12 cellular contexts compared by ENCODE assay signal in the genomic region with DNA sequence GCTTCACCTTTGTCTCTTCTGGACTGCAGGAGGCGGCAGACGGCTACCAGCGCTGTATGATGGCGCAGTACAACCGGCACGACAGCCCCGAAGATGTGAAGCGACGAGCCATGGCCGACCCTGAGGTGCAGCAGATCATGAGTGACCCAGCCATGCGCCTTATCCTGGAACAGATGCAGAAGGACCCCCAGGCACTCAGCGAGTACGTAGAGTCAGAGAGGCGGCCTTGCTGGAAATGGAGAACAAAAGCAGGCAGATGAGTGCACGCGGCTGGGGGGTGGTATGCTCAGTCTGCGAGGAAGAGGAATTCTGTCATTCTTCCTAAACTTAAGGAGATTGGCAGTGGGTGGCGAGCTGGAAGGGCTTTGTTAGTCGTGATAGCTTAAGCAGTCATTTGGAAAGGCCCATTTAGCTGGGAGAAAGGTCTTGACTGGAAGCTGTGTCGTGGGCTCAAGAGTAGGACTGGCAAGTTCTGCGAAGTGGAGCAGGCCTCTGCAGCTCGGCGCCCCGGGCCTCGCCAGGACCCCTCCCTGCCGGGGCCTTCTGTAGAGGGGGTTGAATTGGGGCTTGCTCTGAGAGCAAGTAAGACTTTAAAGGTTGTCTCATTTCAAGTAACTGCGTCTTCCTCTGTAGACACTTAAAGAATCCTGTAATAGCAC. TPM values are rescaled to one million over a fixed set of nuclear protein-coding genes. Genes with fewer than 3 reads are reported as not detected.
DNase-seq lines count a peak whose midpoint lies in the region; ATAC-seq and TF ChIP-seq lines count a peak whose summit lies in the region.
"Had no signal": no experiment of that assay in that cellular context is flagged by ENCODE, and none has a peak within 500 bp of the region (broad histone marks: within the 10 kb centered on the region; RNA-seq: fewer than 3 reads in every experiment).

No MANE protein-coding gene starts in this region.

- H3K4me1 Mint-ChIP-seq in stimulated activated naive CD8-positive, alpha-beta T cell treated with anti-CD3 and anti-CD28 coated beads, Interleukin-15, amount 100 ng/mL, for 72 hours: peaks cover 59% of the 10 kb centered on the region
- H3K4me1 Mint-ChIP-seq in activated CD8-positive, alpha-beta T cell treated with anti-CD3 and anti-CD28 coated beads for 36 hours (ENCODE audit: low read depth): peaks cover 35% of the 10 kb centered on the region
- peaks cover 23% of the 10 kb centered on the region for H3K4me1 Mint-ChIP-seq in memory B cell
- peaks cover 32% of the 10 kb centered on the region for H3K4me1 Mint-ChIP-seq in activated T-cell treated with anti-CD3 and anti-CD28 coated beads, Interleukin-2, amount 50 U/mL, for 4 hours (ENCODE audit: low read depth)

- H3K27me3 Mint-ChIP-seq in stimulated activated naive CD8-positive, alpha-beta T cell treated with anti-CD3 and anti-CD28 coated beads, Interleukin-15, amount 100 ng/mL, for 72 hours: no peaks in the 10 kb centered on the region
- no peaks in the 10 kb centered on the region for H3K27me3 Mint-ChIP-seq in activated CD8-positive, alpha-beta T cell treated with anti-CD3 and anti-CD28 coated beads for 36 hours
- no peaks in the 10 kb centered on the region for H3K27me3 Mint-ChIP-seq in memory B cell
- H3K27me3 Mint-ChIP-seq in activated T-cell treated with anti-CD3 and anti-CD28 coated beads, Interleukin-2, amount 50 U/mL, for 4 hours (ENCODE audit: low read depth): no peaks in the 10 kb centered on the region
- H3K27me3 Mint-ChIP-seq: progenitor cell of endocrine pancreas had no signal

- peak overlapping the region; percentile 19 to 85 for H3K27ac Mint-ChIP-seq in stimulated activated naive CD8-positive, alpha-beta T cell treated with anti-CD3 and anti-CD28 coated beads, Interleukin-15, amount 100 ng/mL, for 72 hours
- H3K27ac Mint-ChIP-seq in activated CD8-positive, alpha-beta T cell treated with anti-CD3 and anti-CD28 coated beads for 36 hours: peak overlapping the region; percentile 49
- H3K27ac Mint-ChIP-seq in memory B cell: peak overlapping the region; percentile 70
- H3K27ac Mint-ChIP-seq: progenitor cell of endocrine pancreas had no signal

- ATAC-seq in stimulated activated naive CD8-positive, alpha-beta T cell treated with anti-CD3 and anti-CD28 coated beads, Interleukin-15, amount 100 ng/mL, for 72 hours: no peak
- ATAC-seq in stimulated activated naive CD8-positive, alpha-beta T cell treated with anti-CD3 and anti-CD28 coated beads, Interleukin-15, Interleukin-2, amounts not matched to agents 100 U/mL and 50 U/mL, for 24 hours: no peak
- ATAC-seq in activated CD8-positive, alpha-beta T cell treated with anti-CD3 and anti-CD28 coated beads for 36 hours: no peak
- no peak for ATAC-seq in memory B cell (ENCODE audit: low read depth)
- ATAC-seq in activated T-cell treated with anti-CD3 and anti-CD28 coated beads, Interleukin-2, amount 50 U/mL, for 4 hours: no peak

- TF ChIP-seq CTCF in activated CD8-positive, alpha-beta T cell treated with anti-CD3 and anti-CD28 coated beads for 36 hours (IDR thresholded peaks at IDR 0.05): no peak

- no peak overlapping the region for H3K4me3 Mint-ChIP-seq in stimulated activated naive CD8-positive, alpha-beta T cell treated with anti-CD3 and anti-CD28 coated beads, Interleukin-15, amount 100 ng/mL, for 72 hours
- H3K4me3 Mint-ChIP-seq in activated CD8-positive, alpha-beta T cell treated with anti-CD3 and anti-CD28 coated beads for 36 hours: no peak overlapping the region
- no peak overlapping the region for H3K4me3 Mint-ChIP-seq in memory B cell
- no peak overlapping the region for H3K4me3 Mint-ChIP-seq in activated T-cell treated with anti-CD3 and anti-CD28 coated beads, Interleukin-2, amount 50 U/mL, for 4 hours

- no peaks in the 10 kb centered on the region for H3K9me3 Mint-ChIP-seq in stimulated activated naive CD8-positive, alpha-beta T cell treated with anti-CD3 and anti-CD28 coated beads, Interleukin-15, amount 100 ng/mL, for 72 hours
- no peaks in the 10 kb centered on the region for H3K9me3 Mint-ChIP-seq in activated CD8-positive, alpha-beta T cell treated with anti-CD3 and anti-CD28 coated beads for 36 hours
- H3K9me3 Mint-ChIP-seq in memory B cell: no peaks in the 10 kb centered on the region
- H3K9me3 Mint-ChIP-seq in activated T-cell treated with anti-CD3 and anti-CD28 coated beads, Interleukin-2, amount 50 U/mL, for 4 hours: no peaks in the 10 kb centered on the region

- POLR2A ChIA-PET in activated CD8-positive, alpha-beta T cell treated with anti-CD3 and anti-CD28 coated beads for 36 hours (lab: Charles Lee): interaction anchor here (0.7 to 9.7 kb wide), 7 partner anchors 14 to 99 kb away, joined by 3 to 206 read pairs (median 55); a partner anchor contains a TSS

- no peak for DNase-seq in stimulated activated naive CD8-positive, alpha-beta T cell treated with anti-CD3 and anti-CD28 coated beads, Interleukin-15, amount 100 ng/mL, for 72 hours
- DNase-seq in stimulated activated naive CD8-positive, alpha-beta T cell treated with anti-CD3 and anti-CD28 coated beads, Interleukin-15, Interleukin-2, amounts not matched to agents 100 U/mL and 50 U/mL, for 24 hours: no peak
- no peak for DNase-seq in activated CD8-positive, alpha-beta T cell treated with anti-CD3 and anti-CD28 coated beads for 36 hours
- DNase-seq in memory B cell (ENCODE audit: low spot score in 2 of 2) (no peak), LoVo (ENCODE audit: low spot score) (no peak), CD1c-positive myeloid dendritic cell (ENCODE audit: extremely low spot score) (no peak)
- no peak for DNase-seq in activated T-cell treated with anti-CD3 and anti-CD28 coated beads, Interleukin-2, amount 50 U/mL, for 4 hours
- DNase-seq: Caco-2, mammary epithelial cell, NCI-H774, SIG-M5 had no signal

- peaks cover 75% of the 10 kb centered on the region for H3K36me3 Mint-ChIP-seq in activated CD8-positive, alpha-beta T cell treated with anti-CD3 and anti-CD28 coated beads for 36 hours (ENCODE audit: low read depth)
- H3K36me3 Mint-ChIP-seq in memory B cell: peaks cover 22% of the 10 kb centered on the region
- peaks cover 35% of the 10 kb centered on the region for H3K36me3 Mint-ChIP-seq in activated T-cell treated with anti-CD3 and anti-CD28 coated beads, Interleukin-2, amount 50 U/mL, for 4 hours (ENCODE audit: insufficient read depth)

- CTCF ChIA-PET in activated CD8-positive, alpha-beta T cell treated with anti-CD3 and anti-CD28 coated beads for 36 hours (lab: Charles Lee): interaction anchor here (1.4 to 7.5 kb wide), 15 partner anchors 8 to 151 kb away, joined by 5 to 111 read pairs (median 11); a partner anchor contains a TSS

- intact Hi-C loops in activated CD8-positive, alpha-beta T cell treated with anti-CD3 and anti-CD28 coated beads for 36 hours (cut with micrococcal nuclease): loop anchor here (5.0 kb wide), 1 partner anchor 99 kb away; a partner anchor contains a TSS

RNA-seq across cellular contexts. Expression of a gene that starts 3.0 kb away (rescaled TPM):
- 100 to 1,000 TPM; 210 to 214 TPM for total RNA-seq in activated CD8-positive, alpha-beta T cell treated with anti-CD3 and anti-CD28 coated beads for 36 hours
- 100 to 1,000 TPM; 368 to 444 (median 399) TPM for total RNA-seq in activated T-cell treated with anti-CD3 and anti-CD28 coated beads, Interleukin-2, amount 50 U/mL, for 4 hours

RNA-seq across cellular contexts. Expression of a gene that starts 17.6 kb away (rescaled TPM):
- 100 to 1,000 TPM; 396 to 416 TPM for total RNA-seq in activated CD8-positive, alpha-beta T cell treated with anti-CD3 and anti-CD28 coated beads for 36 hours
- total RNA-seq in activated T-cell treated with anti-CD3 and anti-CD28 coated beads, Interleukin-2, amount 50 U/mL, for 4 hours: 100 to 1,000 TPM; 439 to 477 (median 457) TPM

RNA-seq across cellular contexts. Expression of a gene that starts 22.4 kb away (rescaled TPM):
- 10 to 100 TPM; 33.7 to 41.5 TPM for total RNA-seq in activated CD8-positive, alpha-beta T cell treated with anti-CD3 and anti-CD28 coated beads for 36 hours
- 10 to 100 TPM; 24.3 to 31.0 (median 28.6) TPM for total RNA-seq in activated T-cell treated with anti-CD3 and anti-CD28 coated beads, Interleukin-2, amount 50 U/mL, for 4 hours

RNA-seq across cellular contexts. Expression of a gene that starts 22.5 kb away (rescaled TPM):
- 10 to 100 TPM; 66.0 to 69.2 TPM for total RNA-seq in activated CD8-positive, alpha-beta T cell treated with anti-CD3 and anti-CD28 coated beads for 36 hours
- 10 to 100 TPM; 82.4 to 88.3 (median 86.1) TPM for total RNA-seq in activated T-cell treated with anti-CD3 and anti-CD28 coated beads, Interleukin-2, amount 50 U/mL, for 4 hours

RNA-seq across cellular contexts. Expression of a gene that starts 26.8 kb away (rescaled TPM):
- total RNA-seq in activated CD8-positive, alpha-beta T cell treated with anti-CD3 and anti-CD28 coated beads for 36 hours: 10 to 100 TPM; 25.8 to 26.1 TPM
- 10 to 100 TPM; 15.0 to 16.6 (median 16.1) TPM for total RNA-seq in activated T-cell treated with anti-CD3 and anti-CD28 coated beads, Interleukin-2, amount 50 U/mL, for 4 hours
